ENCODE assay signal across 28 cellular contexts in genomic region chr4:109179089-109179488, GRCh38.
"Had no signal": no experiment of that assay in that cellular context is flagged by ENCODE, and none has a peak within 500 bp of the region (broad histone marks: within the 10 kb centered on the region; RNA-seq: fewer than 3 reads in every experiment).

No MANE protein-coding gene starts in this region.

- H3K27ac ChIP-seq: esophagus squamous epithelium, heart right ventricle, neutrophil, pancreas, right atrium auricular region, testis, tibial artery had no signal

- H3K9me3 Mint-ChIP-seq: effector memory CD8-positive, alpha-beta T cell; mesothelial cell of epicardium; stimulated activated effector memory CD8-positive, alpha-beta T cell treated with anti-CD3 and anti-CD28 coated beads, Interleukin-12 subunit alpha, Interleukin-12 subunit beta, amount 100 ng/mL, for 72 hours; type B pancreatic cell had no signal

- H3K36me3 ChIP-seq: esophagus squamous epithelium, heart right ventricle, neutrophil, pancreas, right atrium auricular region, tibial artery had no signal

- DNase-seq: cerebellar nuclear complex; cortex of kidney; effector memory CD8-positive, alpha-beta T cell; erythroblast; esophagus squamous epithelium; foreskin melanocyte; glutamatergic neuron; heart right ventricle; hippocampal formation; left cardiac atrium; mesenchymal stem cell; mucosa of descending colon; naive thymus-derived CD4-positive, alpha-beta T cell; pancreas; stimulated activated CD4-positive, alpha-beta T cell treated with anti-CD3 and anti-CD28 coated beads, Interleukin-2, amount 100 ng/mL, for 24 hours; stimulated activated CD4-positive, alpha-beta T cell treated with anti-CD3 and anti-CD28 coated beads, Interleukin-4, amount 100 ng/mL, for 24 hours; stimulated activated naive CD4-positive, alpha-beta T cell treated with Interleukin-2 at 50 U/mL for 16 hours; substantia nigra; testis; tibial artery had no signal

- H3K27me3 ChIP-seq: esophagus squamous epithelium, heart right ventricle, neutrophil, pancreas, right atrium auricular region, testis, tibial artery had no signal

- ATAC-seq: effector memory CD8-positive, alpha-beta T cell; left cardiac atrium; mucosa of descending colon; naive thymus-derived CD4-positive, alpha-beta T cell; pancreas; sciatic nerve; stimulated activated effector memory CD8-positive, alpha-beta T cell treated with anti-CD3 and anti-CD28 coated beads, Interleukin-12 subunit alpha, Interleukin-12 subunit beta, amount 100 ng/mL, for 72 hours had no signal

- H3K4me3 Mint-ChIP-seq: effector memory CD8-positive, alpha-beta T cell; mesothelial cell of epicardium; naive thymus-derived CD4-positive, alpha-beta T cell; stimulated activated effector memory CD8-positive, alpha-beta T cell treated with anti-CD3 and anti-CD28 coated beads, Interleukin-12 subunit alpha, Interleukin-12 subunit beta, amount 100 ng/mL, for 72 hours; type B pancreatic cell had no signal

- H3K27ac Mint-ChIP-seq: effector memory CD8-positive, alpha-beta T cell; mesothelial cell of epicardium; naive thymus-derived CD4-positive, alpha-beta T cell; stimulated activated effector memory CD8-positive, alpha-beta T cell treated with anti-CD3 and anti-CD28 coated beads, Interleukin-12 subunit alpha, Interleukin-12 subunit beta, amount 100 ng/mL, for 72 hours; type B pancreatic cell had no signal

- H3K9me3 ChIP-seq: esophagus squamous epithelium, heart right ventricle, mucosa of descending colon, neutrophil, pancreas, right atrium auricular region, testis, tibial artery had no signal

- H3K36me3 Mint-ChIP-seq: naive thymus-derived CD4-positive, alpha-beta T cell; stimulated activated effector memory CD8-positive, alpha-beta T cell treated with anti-CD3 and anti-CD28 coated beads, Interleukin-12 subunit alpha, Interleukin-12 subunit beta, amount 100 ng/mL, for 72 hours; type B pancreatic cell had no signal

- FAIRE-seq: endometrium, islet of Langerhans, pancreas had no signal

- H3K4me1 Mint-ChIP-seq: naive thymus-derived CD4-positive, alpha-beta T cell; stimulated activated effector memory CD8-positive, alpha-beta T cell treated with anti-CD3 and anti-CD28 coated beads, Interleukin-12 subunit alpha, Interleukin-12 subunit beta, amount 100 ng/mL, for 72 hours had no signal

- H3K4me3 ChIP-seq: esophagus squamous epithelium, heart right ventricle, mucosa of descending colon, pancreas, right atrium auricular region, testis, tibial artery had no signal

- H3K4me1 ChIP-seq: esophagus squamous epithelium, pancreas, testis, tibial artery had no signal
